Comparison of ENCODE assay signal across 14 cellular contexts in the genomic region with DNA sequence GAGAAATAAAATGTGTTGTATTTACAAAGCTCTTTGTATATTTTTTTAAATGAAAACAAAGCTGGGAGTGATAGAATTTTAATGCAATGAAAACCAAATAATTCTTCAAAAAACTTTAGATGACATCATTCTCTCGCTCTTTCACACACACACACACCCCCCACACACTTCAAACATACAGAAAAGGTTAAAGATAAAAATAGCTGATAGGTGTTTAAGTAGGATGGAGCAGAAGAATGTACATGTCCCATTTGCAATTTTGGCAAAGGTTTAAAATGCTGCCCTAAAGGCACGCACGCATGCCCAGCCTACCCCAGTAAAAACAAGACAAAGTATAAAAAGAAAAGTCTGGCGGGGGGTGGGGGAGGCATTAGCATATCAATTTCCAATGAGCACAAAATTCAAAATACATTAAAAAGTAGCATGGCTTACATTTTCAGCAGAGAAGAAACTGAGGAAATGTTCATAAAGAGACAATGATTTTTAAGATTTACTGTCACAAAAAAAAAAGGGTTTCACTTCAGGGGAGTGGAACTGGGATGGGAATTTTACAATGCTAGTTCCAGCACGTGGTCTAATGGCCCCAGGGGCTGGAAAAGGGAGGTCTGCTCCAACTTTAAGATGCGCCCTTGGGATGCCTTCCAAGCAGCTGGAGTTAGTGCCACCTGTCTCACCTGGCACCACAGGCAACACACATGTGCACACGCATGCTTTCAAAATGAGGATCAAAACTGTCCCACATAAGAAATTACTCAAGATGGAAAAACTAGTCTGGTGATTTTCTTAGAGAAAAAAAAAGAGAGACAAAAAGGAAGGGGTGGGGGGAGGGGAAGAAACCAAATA. TPM values are rescaled to one million over a fixed set of nuclear protein-coding genes. Genes with fewer than 3 reads are reported as not detected.
"Had no signal": no experiment of that assay in that cellular context is flagged by ENCODE, and none has a peak within 500 bp of the region (broad histone marks: within the 10 kb centered on the region; RNA-seq: fewer than 3 reads in every experiment).

No MANE protein-coding gene starts in this region.

- ATAC-seq: body of pancreas; effector memory CD8-positive, alpha-beta T cell; left ventricle myocardium superior; T-cell had no signal

- DNase-seq: activated naive CD4-positive, alpha-beta T cell; activated T-cell treated with anti-CD3 and anti-CD28 coated beads, Interleukin-2, amount 50 U/mL, for 48 hours; amniotic stem cell; body of pancreas; effector memory CD8-positive, alpha-beta T cell; left ventricle myocardium superior; mesendoderm; ovary; T-cell; T1000; trophoblast cell had no signal

- H3K27me3 ChIP-seq: body of pancreas, hepatocyte, ovary had no signal

- H3K27me3 Mint-ChIP-seq: central memory CD8-positive, alpha-beta T cell had no signal

- H3K4me1 ChIP-seq: body of pancreas had no signal

- H3K9me3 Mint-ChIP-seq: central memory CD8-positive, alpha-beta T cell; effector memory CD8-positive, alpha-beta T cell; T-cell had no signal

- H3K36me3 ChIP-seq: ovary had no signal

- H3K36me3 Mint-ChIP-seq: T-cell had no signal

- H3K27ac ChIP-seq: body of pancreas, hepatocyte, ovary had no signal

- H2AFZ ChIP-seq: hepatocyte had no signal

- H3K9me3 ChIP-seq: body of pancreas, ovary had no signal

- H3K4me3 Mint-ChIP-seq: effector memory CD8-positive, alpha-beta T cell; T-cell had no signal

- H3K4me2 ChIP-seq: hepatocyte had no signal

- H3K27ac Mint-ChIP-seq: effector memory CD8-positive, alpha-beta T cell; T-cell had no signal

- H3K4me3 ChIP-seq: body of pancreas, hepatocyte, ovary had no signal

- H3K79me2 ChIP-seq: hepatocyte had no signal

RNA-seq across cellular contexts. Expression of gene NFATC2, which starts 55.1 kb away (rescaled TPM):
- polyA plus RNA-seq: neural cell had no signal
